19 cellular contexts compared by ENCODE assay signal in genomic region chr1:231401478-231401877, GRCh38. TPM values are rescaled to one million over a fixed set of nuclear protein-coding genes. Genes with fewer than 3 reads are reported as not detected.
DNase-seq lines count a peak whose midpoint lies in the region; ATAC-seq, FAIRE-seq and TF ChIP-seq lines count a peak whose summit lies in the region.
"Had no signal": no experiment of that assay in that cellular context is flagged by ENCODE, and none has a peak within 500 bp of the region (broad histone marks: within the 10 kb centered on the region; RNA-seq: fewer than 3 reads in every experiment).

No MANE protein-coding gene starts in this region.

- TF ChIP-seq CTCF in HEK293 (tag by site-specific recombination; IDR thresholded peaks at IDR 0.05) = no peak
- no peak for TF ChIP-seq CTCF in ovary (IDR thresholded peaks at IDR 0.05)

- H3K4me3 ChIP-seq in HEK293 (ENCODE audit: low read depth, low read length) (no peak overlapping the region), ovary (no peak overlapping the region)
- H3K4me3 ChIP-seq: BLaER1 treated with 17β-estradiol and CSF1 and Interleukin-3, amounts not matched to agents 10 nM and 100 nM had no signal

- POLR2A ChIA-PET in HEK293 (lab: Yijun Ruan, JAX) = interaction anchor here (1.0 to 1.6 kb wide), 2 partner anchors 8 to 19 kb away, joined by 3 to 6 read pairs; no protein-coding TSS in a partner anchor

- H3K27ac ChIP-seq in HEK293 (ENCODE audit: extremely low read depth, low read depth, low read length) = no peak overlapping the region
- H3K27ac ChIP-seq in ovary = no peak overlapping the region
- H3K27ac ChIP-seq: BLaER1 treated with 17β-estradiol and CSF1 and Interleukin-3, amounts not matched to agents 10 nM and 100 nM; C4-2B had no signal

- peak; percentile 69 for FAIRE-seq in TTC549 (lab: Jason Lieb, UNC)
- FAIRE-seq: A204.1, G401.6, GM12891, GM19239 had no signal

- no peak for DNase-seq in activated CD4-positive, alpha-beta T cell treated with anti-CD3 and anti-CD28 coated beads, Interleukin-2, amount 50 U/mL, for 4 hours
- DNase-seq in ovary = no peak
- DNase-seq: 8988T; AML-193; Caco-2; Calu3; CD4-positive, alpha-beta T cell; CD8-positive, alpha-beta T cell; DMS79 treated with DMSO at 0.1 percent for 48 hours; GF-D8 had no signal

- no peak for ATAC-seq in HG02571 (IDR thresholded peaks at IDR 0.05; ENCODE audit: unreplicated experiment)
- ATAC-seq: CD8-positive, alpha-beta T cell had no signal

- H3K4me1 ChIP-seq in HEK293 (ENCODE audit: control insufficient read depth, insufficient read depth, low read length) (peaks cover 6% of the 10 kb centered on the region; the same call in 1 of the 2 replicates), ovary (ENCODE audit: insufficient read depth) (peaks cover 4% of the 10 kb centered on the region)

- H3K27me3 ChIP-seq in ovary = no peaks in the 10 kb centered on the region
- H3K27me3 ChIP-seq: BLaER1 treated with 17β-estradiol and CSF1 and Interleukin-3, amounts not matched to agents 10 nM and 100 nM had no signal

- WGBS in ovary, 3 donors = 0 to 65% (median 64%) methylated on average over 1 of the region's 1 CpG

- intact Hi-C loops in ovary (cut with DNase I) = no loop called here

- no peaks in the 10 kb centered on the region for H3K9me3 ChIP-seq in HEK293 (ENCODE audit: control insufficient read depth, insufficient read depth, low read depth, low read length)
- H3K9me3 ChIP-seq in ovary = no peaks in the 10 kb centered on the region
- H3K9me3 ChIP-seq: Caco-2 had no signal

- TF ChIP-seq EP300 in ovary (IDR thresholded peaks at IDR 0.05) = no peak

- H3K36me3 ChIP-seq in HEK293 (ENCODE audit: control insufficient read depth in 2 of 2, insufficient read depth in 1 of 2, low read length in 2 of 2) = no peaks in the 10 kb centered on the region; a peak in 2 of 3 replicates
- no peaks in the 10 kb centered on the region for H3K36me3 ChIP-seq in ovary

- CTCF ChIA-PET in HEK293 (lab: Yijun Ruan, JAX) = interaction anchor here (1.2 kb wide), 1 partner anchor 12 kb away, joined by 4 read pairs; no protein-coding TSS in a partner anchor

- TF ChIP-seq POLR2A in ovary (IDR thresholded peaks at IDR 0.05) = no peak

TF ChIP-seq in HEK293, 187 proteins besides CTCF, POLR2A, EP300 and RAD21:
- TF ChIP-seq PRDM6 (tag by site-specific recombination; IDR thresholded peaks at IDR 0.05) (peak; percentile 57; the same call in 1 of the 2 replicates), KLF1 (tag by site-specific recombination; IDR thresholded peaks at IDR 0.05) (no peak), ZNF558 (tag by site-specific recombination; IDR thresholded peaks at IDR 0.05) (no peak), ZNF664 (tag by site-specific recombination; IDR thresholded peaks at IDR 0.05) (peak; percentile 93)

RNA-seq across cellular contexts. Expression of gene EGLN1, which starts 20.6 kb away (rescaled TPM):
- 10 to 100 TPM; 26.3 to 52.0 (median 39.1) TPM for total RNA-seq in ovary
- polyA plus RNA-seq in ovary = 10 to 100 TPM; 18.5 to 47.4 TPM
